In genomic region chr19:17718467-17718987, GRCh38 we compare ENCODE assay signal across 7 cellular contexts. TPM values are rescaled to one million over a fixed set of nuclear protein-coding genes. Genes with fewer than 3 reads are reported as not detected.
DNase-seq lines count a peak whose midpoint lies in the region; ATAC-seq and TF ChIP-seq lines count a peak whose summit lies in the region.

No MANE protein-coding gene starts in this region.

- H3K27ac ChIP-seq in H9 (ENCODE audit: insufficient read length, low read depth, low read length) (no peak overlapping the region), OCI-LY1 (ENCODE audit: low read depth, low read length, poor library complexity, severe bottlenecking) (no peak overlapping the region), rectal smooth muscle tissue (ENCODE audit: low read depth, low read length) (no peak overlapping the region)

- H3K79me2 ChIP-seq in H9 (ENCODE audit: insufficient read depth, low read length) (peaks cover 14% of the 10 kb centered on the region; the same call in 1 of the 2 replicates), OCI-LY1 (ENCODE audit: insufficient read depth, low read length) (peaks cover 9% of the 10 kb centered on the region)

- no peak overlapping the region for H2BK20ac ChIP-seq in H9 (ENCODE audit: low read depth, low read length, poor library complexity, severe bottlenecking)

- H3K4me1 Mint-ChIP-seq in H9: peaks cover 22 to 30% of the 10 kb centered on the region in 2 experiments
- peaks cover 72% of the 10 kb centered on the region for H3K4me1 Mint-ChIP-seq in dendritic cell treated with granulocyte-macrophage colony-stimulating factor and Interleukin-4, amounts not matched to agents 40 ng/mL and 50 ng/mL, for 4 days (ENCODE audit: low read depth)

- peak overlapping the region; percentile 74 for H3K4me2 ChIP-seq in H9 (ENCODE audit: insufficient read depth, insufficient read length, low read length)
- peak overlapping the region; percentile 57 for H3K4me2 ChIP-seq in OCI-LY1 (ENCODE audit: low read length)

- peak overlapping the region; percentile 59 to 92 (median 91); a peak in 5 of 7 replicates for H3K27ac Mint-ChIP-seq in H9
- H3K27ac Mint-ChIP-seq in dendritic cell treated with granulocyte-macrophage colony-stimulating factor and Interleukin-4, amounts not matched to agents 40 ng/mL and 50 ng/mL, for 4 days: peak overlapping the region; percentile 83

- intact Hi-C loops in dendritic cell treated with granulocyte-macrophage colony-stimulating factor and Interleukin-4, amounts not matched to agents 40 ng/mL and 50 ng/mL, for 4 days (cut with micrococcal nuclease): loop anchor here (5.0 kb wide), 2 partner anchors 34 to 49 kb away; partner anchors contain the start of gene FCHO1

- H3K23me2 ChIP-seq in H9 (ENCODE audit: insufficient read length, low read depth, low read length, poor library complexity, severe bottlenecking): peaks cover 6% of the 10 kb centered on the region

- no peaks in the 10 kb centered on the region for H3F3A ChIP-seq in OCI-LY1 (ENCODE audit: insufficient read depth, low read length)

- peak overlapping the region; percentile 82 to 88 for H3K4me3 Mint-ChIP-seq in H9
- peak overlapping the region; percentile 96 for H3K4me3 Mint-ChIP-seq in dendritic cell treated with granulocyte-macrophage colony-stimulating factor and Interleukin-4, amounts not matched to agents 40 ng/mL and 50 ng/mL, for 4 days

- H3K27me3 Mint-ChIP-seq in H9 (ENCODE audit: low read depth): no peaks in the 10 kb centered on the region
- H3K27me3 Mint-ChIP-seq in dendritic cell treated with granulocyte-macrophage colony-stimulating factor and Interleukin-4, amounts not matched to agents 40 ng/mL and 50 ng/mL, for 4 days: no peaks in the 10 kb centered on the region

- H3K4me3 ChIP-seq in OCI-LY1 (ENCODE audit: low read depth, low read length, poor library complexity, severe bottlenecking) (peak overlapping the region; percentile 97), rectal smooth muscle tissue (ENCODE audit: low read length) (peak overlapping the region; percentile 90)

- ATAC-seq in HG03571 (IDR thresholded peaks at IDR 0.05; ENCODE audit: unreplicated experiment) (no peak), HG03432 (IDR thresholded peaks at IDR 0.05; ENCODE audit: unreplicated experiment) (no peak), HG02970 (IDR thresholded peaks at IDR 0.05; ENCODE audit: low FRiP score, unreplicated experiment) (no peak)

- H3T11ph ChIP-seq in H9 (ENCODE audit: low read length): no peak overlapping the region

- H4K8ac ChIP-seq in H9 (replicated peaks; ENCODE audit: insufficient read length, low read depth, low read length): no peak overlapping the region

- no peak for TF ChIP-seq CTCF in H9 (conservative IDR thresholded peaks at IDR 0.05)
- TF ChIP-seq CTCF in OCI-LY1 (IDR thresholded peaks at IDR 0.05; ENCODE audit: low read length): no peak

- no peak overlapping the region for H2BK120ac ChIP-seq in H9 (ENCODE audit: low read depth, low read length, poor library complexity, severe bottlenecking)

- H3K9me2 ChIP-seq in OCI-LY1 (ENCODE audit: low read depth, low read length): no peaks in the 10 kb centered on the region

- no peak overlapping the region for H3K56ac ChIP-seq in H9 (ENCODE audit: insufficient read length, low read depth, low read length)

- no peak overlapping the region for H2AK5ac ChIP-seq in H9 (ENCODE audit: insufficient read length, low read length)

- no peaks in the 10 kb centered on the region for H4K20me1 ChIP-seq in H9 (ENCODE audit: control insufficient read depth, insufficient read depth, insufficient read length)
- H4K20me1 ChIP-seq in OCI-LY1 (ENCODE audit: insufficient read depth, low read length): no peaks in the 10 kb centered on the region

- H3K4ac ChIP-seq in H9 (ENCODE audit: low read depth, low read length): no peak overlapping the region

- H4K91ac ChIP-seq in H9 (ENCODE audit: insufficient read length, low read depth, low read length): no peak overlapping the region

- no peaks in the 10 kb centered on the region for H3K9me3 ChIP-seq in H9 (ENCODE audit: control insufficient read depth, low read depth, low read length)
- no peaks in the 10 kb centered on the region for H3K9me3 ChIP-seq in OCI-LY1 (ENCODE audit: low read length)

- peaks cover 14% of the 10 kb centered on the region for H3K79me1 ChIP-seq in H9 (ENCODE audit: insufficient read depth, low read depth, low read length, poor library complexity, severe bottlenecking)

- H3K18ac ChIP-seq in H9 (ENCODE audit: insufficient read length, low read depth, low read length): no peak overlapping the region

- peaks cover 11 to 25% (median 20%) of the 10 kb centered on the region in 3 experiments; a peak in 6 of 7 replicates for H3K36me3 Mint-ChIP-seq in H9 (ENCODE audit: insufficient read depth in 1 of 3, low read depth in 3 of 3)
- H3K36me3 Mint-ChIP-seq in dendritic cell treated with granulocyte-macrophage colony-stimulating factor and Interleukin-4, amounts not matched to agents 40 ng/mL and 50 ng/mL, for 4 days (ENCODE audit: low read depth): peaks cover 44% of the 10 kb centered on the region

- no peak overlapping the region for H4K5ac ChIP-seq in H9 (ENCODE audit: insufficient read length, low read depth, low read length)

- no CpG with 5 or more reads among the region's 5 CpGs for WGBS in H9 (ENCODE audit: extremely low coverage, insufficient read length, low lambda C conversion rate)

- H2BK5ac ChIP-seq in H9 (ENCODE audit: insufficient read length, low read length): no peak overlapping the region

- H2AFZ ChIP-seq in H9 (ENCODE audit: low read length): no peak overlapping the region
- no peak overlapping the region for H2AFZ ChIP-seq in OCI-LY1 (ENCODE audit: low read length)

- H3K23ac ChIP-seq in H9 (ENCODE audit: insufficient read length, low read depth, low read length): no peak overlapping the region

- no peak for DNase-seq in H9

- no peaks in the 10 kb centered on the region; a peak in 1 of 5 replicates for H3K9me3 Mint-ChIP-seq in H9
- no peaks in the 10 kb centered on the region for H3K9me3 Mint-ChIP-seq in dendritic cell treated with granulocyte-macrophage colony-stimulating factor and Interleukin-4, amounts not matched to agents 40 ng/mL and 50 ng/mL, for 4 days

- H3K9ac ChIP-seq in H9 (ENCODE audit: extremely low read depth, insufficient read length, low read length): no peak overlapping the region
- H3K9ac ChIP-seq in OCI-LY1 (ENCODE audit: low read length): no peak overlapping the region; the same call in 1 of the 2 replicates
- no peak overlapping the region for H3K9ac ChIP-seq in rectal smooth muscle tissue (ENCODE audit: low read length)

- H2BK15ac ChIP-seq in H9 (ENCODE audit: low read depth, low read length): no peak overlapping the region

- H3K27me3 ChIP-seq in H9 (ENCODE audit: insufficient read depth, low read length) (no peaks in the 10 kb centered on the region), OCI-LY1 (ENCODE audit: insufficient read depth, low read length) (no peaks in the 10 kb centered on the region), rectal smooth muscle tissue (ENCODE audit: control insufficient read depth, insufficient read depth, low read length) (no peaks in the 10 kb centered on the region)

- no peaks in the 10 kb centered on the region for H3K36me3 ChIP-seq in OCI-LY1 (ENCODE audit: insufficient read depth, low read length)
- no peaks in the 10 kb centered on the region for H3K36me3 ChIP-seq in rectal smooth muscle tissue (ENCODE audit: control insufficient read depth, insufficient read depth, low read length)

- H3K4me1 ChIP-seq in H9 (ENCODE audit: insufficient read depth, low read length) (peaks cover 7% of the 10 kb centered on the region), OCI-LY1 (ENCODE audit: insufficient read depth, low read length, severe bottlenecking) (peaks cover 23% of the 10 kb centered on the region), rectal smooth muscle tissue (ENCODE audit: control insufficient read depth, insufficient read depth, low read length) (peaks cover 13% of the 10 kb centered on the region)

- H3K14ac ChIP-seq in H9 (ENCODE audit: insufficient read depth, low read length): no peak overlapping the region

- H2BK12ac ChIP-seq in H9 (ENCODE audit: insufficient read length, low read depth, low read length): no peak overlapping the region

RNA-seq across cellular contexts. Expression of gene MAP1S, which starts 0.8 kb away (rescaled TPM):
- 158 and 160 TPM in 2 replicates for total RNA-seq in H9 (2021)

RNA-seq across cellular contexts. Expression of gene UNC13A, which starts 30.4 kb away (rescaled TPM):
- 21.6 and 22.2 TPM in 2 replicates for total RNA-seq in H9 (2021)

RNA-seq across cellular contexts. Expression of gene FCHO1, which starts 32.8 kb away (rescaled TPM):
- total RNA-seq in H9 (2021): 13.1 and 13.7 TPM in 2 replicates
